Comparison of ENCODE assay signal across 8 cellular contexts in the genomic region with DNA sequence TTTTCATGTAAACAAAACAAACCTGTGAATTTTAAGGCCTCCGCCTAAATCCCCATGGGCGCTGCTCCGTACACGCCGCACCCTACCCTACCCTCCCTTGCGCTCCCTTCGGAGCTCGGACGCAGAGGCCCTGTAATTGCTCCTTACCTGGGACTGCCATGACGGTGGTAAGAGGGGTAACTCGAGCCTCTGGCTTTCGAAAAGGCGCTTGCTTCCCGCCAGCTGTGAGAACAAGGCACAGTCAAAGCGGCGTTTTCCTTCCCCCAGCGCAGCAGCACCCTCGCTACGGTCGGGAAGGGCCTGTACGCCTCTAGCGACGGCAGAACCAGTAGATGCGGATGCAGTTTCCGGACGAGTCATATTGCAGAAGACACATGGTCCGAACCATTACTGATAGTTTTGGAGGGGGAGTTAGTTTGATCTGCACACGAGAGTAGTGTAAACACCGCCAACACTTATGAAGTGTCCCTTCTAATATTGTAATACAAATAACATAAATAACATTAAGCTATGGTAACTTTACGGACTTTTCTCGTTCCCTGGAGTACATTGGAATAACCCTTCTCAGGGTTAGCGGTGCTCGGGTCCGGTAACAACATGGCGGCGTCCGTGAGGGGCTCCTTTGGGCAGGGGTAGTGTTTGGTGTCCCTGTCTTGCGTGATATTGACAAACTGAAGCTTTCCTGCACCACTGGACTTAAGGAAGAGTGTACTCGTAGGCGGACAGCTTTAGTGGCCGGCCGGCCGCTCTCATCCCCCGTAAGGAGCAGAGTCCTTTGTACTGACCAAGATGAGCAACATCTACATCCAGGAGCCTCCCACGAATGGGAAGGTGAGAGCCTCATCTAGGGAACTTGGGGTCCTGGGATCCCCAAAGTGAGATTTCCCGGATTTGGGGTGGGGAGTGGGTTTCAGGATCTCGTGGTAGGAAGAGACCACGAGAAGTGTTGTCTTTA. TPM values are rescaled to one million over a fixed set of nuclear protein-coding genes. Genes with fewer than 3 reads are reported as not detected.
DNase-seq lines count a peak whose midpoint lies in the region; ATAC-seq and TF ChIP-seq lines count a peak whose summit lies in the region.

A gene with protein sequence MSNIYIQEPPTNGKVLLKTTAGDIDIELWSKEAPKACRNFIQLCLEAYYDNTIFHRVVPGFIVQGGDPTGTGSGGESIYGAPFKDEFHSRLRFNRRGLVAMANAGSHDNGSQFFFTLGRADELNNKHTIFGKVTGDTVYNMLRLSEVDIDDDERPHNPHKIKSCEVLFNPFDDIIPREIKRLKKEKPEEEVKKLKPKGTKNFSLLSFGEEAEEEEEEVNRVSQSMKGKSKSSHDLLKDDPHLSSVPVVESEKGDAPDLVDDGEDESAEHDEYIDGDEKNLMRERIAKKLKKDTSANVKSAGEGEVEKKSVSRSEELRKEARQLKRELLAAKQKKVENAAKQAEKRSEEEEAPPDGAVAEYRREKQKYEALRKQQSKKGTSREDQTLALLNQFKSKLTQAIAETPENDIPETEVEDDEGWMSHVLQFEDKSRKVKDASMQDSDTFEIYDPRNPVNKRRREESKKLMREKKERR (plus strand): TSS at position 573 of the 955 bp plus-strand sequence. CDS start 217 bp downstream, at position 790.
A gene (minus strand): TSS at position 334 of the 955 bp plus-strand sequence. CDS start 174 bp downstream, at position 160.

- intact Hi-C loops in heart left ventricle (cut with DNase I), result loop anchor here in 1 of 10 donors (5.0 kb wide), 1 partner anchor 621 kb away; no protein-coding TSS in a partner anchor

- peak within 1 kb of the TSS; percentile 100 for H3K4me3 ChIP-seq in adipocyte (ENCODE audit: low read length)
- peak within 1 kb of the TSS; percentile 72 to 95 (median 86) for H3K4me3 ChIP-seq in heart left ventricle

- H3K36me3 ChIP-seq in adipocyte (ENCODE audit: control insufficient read depth, insufficient read depth, low read length, severe bottlenecking) (peaks cover 12% of the 10 kb centered on the region), heart left ventricle (peaks cover 0 to 15% (median 2%) of the 10 kb centered on the region in 9 donors)

- TF ChIP-seq CTCF in GM12872 (IDR thresholded peaks at IDR 0.05; ENCODE audit: insufficient read depth, low read depth, low read length) (0 out of 3 replicates have a peak, but pooled peaks have one; percentile 12), heart left ventricle (IDR thresholded peaks at IDR 0.05) (peak in 4 of 12 donors; percentile 7 to 31 (median 22)), type B pancreatic cell (conservative IDR thresholded peaks at IDR 0.05) (peak; percentile 32)

- peak; percentile 71 for DNase-seq in NCI-H128 (lab: John Stamatoyannopoulos, UW; ENCODE audit: unreplicated experiment)
- DNase-seq in SW480 (ENCODE audit: low spot score), result peak; percentile 91
- peak; percentile 95 for DNase-seq in adipocyte (ENCODE audit: low read depth)
- peak; percentile 80 to 90 (median 86) for DNase-seq in heart left ventricle
- DNase-seq in pons (ENCODE audit: low spot score), result peak; percentile 90
- peak; percentile 86 for DNase-seq in type B pancreatic cell (ENCODE audit: extremely low spot score, unreplicated experiment)

- no peaks in the 10 kb centered on the region for H3K27me3 ChIP-seq in adipocyte (replicated peaks; ENCODE audit: control insufficient read depth, insufficient read depth, low read length)
- no peaks in the 10 kb centered on the region for H3K27me3 ChIP-seq in heart left ventricle

- H3K36me3 Mint-ChIP-seq in type B pancreatic cell, result peaks cover 12% of the 10 kb centered on the region

- ATAC-seq in HG02678 (IDR thresholded peaks at IDR 0.05; ENCODE audit: unreplicated experiment) (peak; percentile 97), heart left ventricle (peak; percentile 98 to 99 (median 99))

- peaks cover 26% of the 10 kb centered on the region for H3K4me1 ChIP-seq in adipocyte (ENCODE audit: control insufficient read depth, insufficient read depth, low read length)
- H3K4me1 ChIP-seq in heart left ventricle, result peaks cover 9 to 51% (median 40%) of the 10 kb centered on the region in 12 donors

- no peaks in the 10 kb centered on the region for H3K9me3 Mint-ChIP-seq in type B pancreatic cell

- peak within 1 kb of the TSS; percentile 100 for H3K4me3 Mint-ChIP-seq in type B pancreatic cell

- H3K27ac ChIP-seq in heart left ventricle, result peak within 1 kb of the TSS; percentile 79 to 96 (median 89)

- TF ChIP-seq POLR2A in heart left ventricle (IDR thresholded peaks at IDR 0.05), result peak in 1 of 2 donors; percentile 34

- H3K27me3 Mint-ChIP-seq in type B pancreatic cell, result no peaks in the 10 kb centered on the region

- H3K4me1 Mint-ChIP-seq in type B pancreatic cell (ENCODE audit: unreplicated experiment), result peaks cover 27% of the 10 kb centered on the region

- peak within 1 kb of the TSS; percentile 99 for H3K27ac Mint-ChIP-seq in type B pancreatic cell

- H3K9me3 ChIP-seq in adipocyte (ENCODE audit: control insufficient read depth, low read length), result no peaks in the 10 kb centered on the region
- no peaks in the 10 kb centered on the region for H3K9me3 ChIP-seq in heart left ventricle

- peak within 1 kb of the TSS; percentile 99 for H3K9ac ChIP-seq in adipocyte (ENCODE audit: low read length)

- 0 to 1% (median 0%) methylated on average over 41 to 48 of the region's 48 CpGs for WGBS in heart left ventricle, 4 donors

RNA-seq across cellular contexts. Expression of the first gene that starts in this region (rescaled TPM):
- total RNA-seq in heart left ventricle (10 to 100 TPM; 10.7 to 29.8 (median 23.5) TPM), type B pancreatic cell (ENCODE audit: low replicate concordance) (20.7 and 32.0 TPM in 2 replicates)
- 10 to 100 TPM; 22.6 to 33.3 TPM for polyA plus RNA-seq in heart left ventricle

RNA-seq across cellular contexts. Expression of the second gene that starts in this region (rescaled TPM):
- total RNA-seq in heart left ventricle, result 10 to 100 TPM in 6 of 9 donors, 1 to 10 TPM in 3; 4.1 to 20.7 (median 11.1) TPM
- polyA plus RNA-seq in heart left ventricle, result 10 to 100 TPM in 1 of 2 donors, 1 to 10 TPM in 1; 7.7 to 13.0 TPM
- 25.9 and 31.0 TPM in 2 replicates for total RNA-seq in type B pancreatic cell (ENCODE audit: low replicate concordance)

Comparison
In these comparisons a context has a peak if more than half of its experiments do, and no peak if none do; other contexts are left out.
1. Peak in every context shown above with its lines: DNase-seq, ATAC-seq, H3K4me3 ChIP-seq and H3K27ac ChIP-seq.